Comparison of ENCODE assay signal across 1 cellular context in genomic region chr22:38272373-38273134, GRCh38.
A peak's percentile ranks its signal among the peaks of the same experiment; 100 is the strongest.
TF ChIP-seq lines count a peak whose summit lies in the region.

Gene TMEM184B (minus strand): TSS chr22:38273010. CDS start chr22:38247961, 25,049 bp downstream.

TF ChIP-seq in HepG2, 621 proteins besides CTCF, POLR2A, EP300 and RAD21 (continued from another document and continues in another):
- TF ChIP-seq AHDC1 (CRISPR knock-in tag; IDR thresholded peaks at IDR 0.05; ENCODE audit: borderline replicate concordance) = no peak
- TF ChIP-seq ZNF563 (CRISPR knock-in tag; IDR thresholded peaks at IDR 0.05) = 0 out of 2 replicates have a peak, but pooled peaks have one; percentile 55
- TF ChIP-seq MXI1 (IDR thresholded peaks at IDR 0.05; ENCODE audit: borderline replicate concordance, low read depth, low read length) = no peak
- no peak for TF ChIP-seq ZKSCAN5 (CRISPR knock-in tag; IDR thresholded peaks at IDR 0.05)
- peak; percentile 38 for TF ChIP-seq YY1 (IDR thresholded peaks at IDR 0.05; ENCODE audit: insufficient read depth, insufficient replicate concordance, low read depth, low read length)
- TF ChIP-seq ETV6 (CRISPR knock-in tag; conservative IDR thresholded peaks at IDR 0.05) = no peak
- TF ChIP-seq NCOA2 (CRISPR knock-in tag; IDR thresholded peaks at IDR 0.05) = no peak
- no peak for TF ChIP-seq TFE3 (CRISPR knock-in tag; IDR thresholded peaks at IDR 0.05)
- no peak for TF ChIP-seq HNRNPH1 (optimal IDR thresholded peaks at IDR 0.05; ENCODE audit: low read depth, low read length)
- TF ChIP-seq CENPBD1 (CRISPR knock-in tag; IDR thresholded peaks at IDR 0.05; ENCODE audit: borderline replicate concordance, low read depth) = no peak
- no peak for TF ChIP-seq ZNF589 (CRISPR knock-in tag; conservative IDR thresholded peaks at IDR 0.05)
- TF ChIP-seq ZNF512 (CRISPR knock-in tag; IDR thresholded peaks at IDR 0.05) = no peak
- peak; percentile 54; the same call in 1 of the 2 replicates for TF ChIP-seq FOXC1 (CRISPR knock-in tag; IDR thresholded peaks at IDR 0.05; ENCODE audit: borderline replicate concordance)
- TF ChIP-seq CEBPZ (IDR thresholded peaks at IDR 0.05; ENCODE audit: low read length) = no peak
- no peak for TF ChIP-seq FOXO4 (CRISPR knock-in tag; conservative IDR thresholded peaks at IDR 0.05)
- TF ChIP-seq ARNT2 (CRISPR knock-in tag; IDR thresholded peaks at IDR 0.05; ENCODE audit: low read depth) = peak; percentile 22; the same call in 1 of the 2 replicates
- TF ChIP-seq ZNF780A (CRISPR knock-in tag; IDR thresholded peaks at IDR 0.05) = no peak
- peak; percentile 43 for TF ChIP-seq AGO2 (optimal IDR thresholded peaks at IDR 0.05; ENCODE audit: low read depth, low read length)
- TF ChIP-seq ZHX2 (IDR thresholded peaks at IDR 0.05; ENCODE audit: low read depth) = no peak
- no peak for TF ChIP-seq ZHX2 (CRISPR knock-in tag; IDR thresholded peaks at IDR 0.05; ENCODE audit: borderline replicate concordance)
- no peak for TF ChIP-seq DR1 (CRISPR knock-in tag; IDR thresholded peaks at IDR 0.05)
- TF ChIP-seq ZFP91 (CRISPR knock-in tag; IDR thresholded peaks at IDR 0.05; ENCODE audit: borderline replicate concordance) = no peak; the same call in none of the 2 replicates
- TF ChIP-seq ATF1 (CRISPR knock-in tag; IDR thresholded peaks at IDR 0.05) = no peak
- TF ChIP-seq PRDM15 (CRISPR knock-in tag; IDR thresholded peaks at IDR 0.05) = no peak
